1 cellular context compared by ENCODE assay signal in genomic region chr12:96327346-96327745, GRCh38.
TF ChIP-seq lines count a peak whose summit lies in the region.

No MANE protein-coding gene starts in this region.

TF ChIP-seq in GM12878, 131 proteins besides CTCF, POLR2A, EP300 and RAD21:
- no peak for TF ChIP-seq ZNF592 (IDR thresholded peaks at IDR 0.05)
- no peak for TF ChIP-seq ATF3 (IDR thresholded peaks at IDR 0.05; ENCODE audit: borderline replicate concordance, extremely low read depth, low read depth, low read length)
- TF ChIP-seq E4F1 (IDR thresholded peaks at IDR 0.05; ENCODE audit: borderline replicate concordance, partially characterized antibody) = no peak
- TF ChIP-seq HDGF (IDR thresholded peaks at IDR 0.05) = no peak
- peak; percentile 44; the same call in 1 of the 2 replicates for TF ChIP-seq EED (IDR thresholded peaks at IDR 0.05; ENCODE audit: low read depth)
- no peak for TF ChIP-seq POLR2AphosphoS5 (IDR thresholded peaks at IDR 0.05; ENCODE audit: low read length)
- TF ChIP-seq SUZ12 (IDR thresholded peaks at IDR 0.05; ENCODE audit: unreplicated experiment) = no peak
- TF ChIP-seq PAX5 (IDR thresholded peaks at IDR 0.05; ENCODE audit: borderline replicate concordance, low read depth, low read length) = peak; percentile 82; the same call in 1 of the 2 replicates
- TF ChIP-seq ZZZ3 (IDR thresholded peaks at IDR 0.05; ENCODE audit: control insufficient read depth, insufficient read length, low read depth) = no peak
- TF ChIP-seq SIN3A (IDR thresholded peaks at IDR 0.05; ENCODE audit: low read depth, low read length) = no peak
- 0 out of 2 replicates have a peak, but pooled peaks have one; percentile 24 for TF ChIP-seq TCF12 (IDR thresholded peaks at IDR 0.05; ENCODE audit: low read depth, low read length)
- TF ChIP-seq RBBP5 (conservative IDR thresholded peaks at IDR 0.05) = no peak
- TF ChIP-seq BMI1 (IDR thresholded peaks at IDR 0.05; ENCODE audit: borderline replicate concordance) = no peak
- no peak for TF ChIP-seq TBL1XR1 (IDR thresholded peaks at IDR 0.05; ENCODE audit: low read depth, low read length)
- TF ChIP-seq CBX3 (IDR thresholded peaks at IDR 0.05; ENCODE audit: borderline replicate concordance, low read depth) = no peak
- peak; percentile 66; the same call in 1 of the 2 replicates for TF ChIP-seq ZNF384 (IDR thresholded peaks at IDR 0.05; ENCODE audit: borderline replicate concordance, low read depth, low read length)
- no peak for TF ChIP-seq ZBTB33 (IDR thresholded peaks at IDR 0.05)
- no peak for TF ChIP-seq BRCA1 (IDR thresholded peaks at IDR 0.05; ENCODE audit: low read depth, low read length)
- TF ChIP-seq USF1 (IDR thresholded peaks at IDR 0.05; ENCODE audit: borderline replicate concordance, extremely low read length, insufficient read depth, low read depth, low read length) = no peak
- TF ChIP-seq RUNX3 (IDR thresholded peaks at IDR 0.05; ENCODE audit: low read length) = peak; percentile 46; the same call in 1 of the 2 replicates
- TF ChIP-seq ZBTB11 (CRISPR knock-in tag; IDR thresholded peaks at IDR 0.05) = no peak
- no peak for TF ChIP-seq CHD4 (IDR thresholded peaks at IDR 0.05)
- TF ChIP-seq ZNF217 (IDR thresholded peaks at IDR 0.05) = no peak
- no peak for TF ChIP-seq SIX5 (IDR thresholded peaks at IDR 0.05; ENCODE audit: low read depth, low read length, severe bottlenecking)
- TF ChIP-seq CBX5 (IDR thresholded peaks at IDR 0.05; ENCODE audit: low read depth) = 0 out of 2 replicates have a peak, but pooled peaks have one; percentile 19
- no peak for TF ChIP-seq SREBF1 (IDR thresholded peaks at IDR 0.05; ENCODE audit: low read length)
- 0 out of 2 replicates have a peak, but pooled peaks have one; percentile 9 for TF ChIP-seq MEF2A (IDR thresholded peaks at IDR 0.05; ENCODE audit: insufficient read depth, low read depth, low read length)
- no peak for TF ChIP-seq KLF5 (IDR thresholded peaks at IDR 0.05; ENCODE audit: partially characterized antibody)
- no peak for TF ChIP-seq ZBTB4 (CRISPR knock-in tag; IDR thresholded peaks at IDR 0.05)
- no peak for TF ChIP-seq RELA (IDR thresholded peaks at IDR 0.05; ENCODE audit: borderline replicate concordance, partially characterized antibody)
- no peak for TF ChIP-seq NR2C1 (IDR thresholded peaks at IDR 0.05)
- no peak for TF ChIP-seq CEBPB (IDR thresholded peaks at IDR 0.05; ENCODE audit: borderline replicate concordance in 1 of 2, low read depth in 2 of 2, low read length in 2 of 2)
- no peak for TF ChIP-seq BCL11A (IDR thresholded peaks at IDR 0.05; ENCODE audit: low read depth, low read length)
- no peak for TF ChIP-seq EGR1 (IDR thresholded peaks at IDR 0.05; ENCODE audit: borderline replicate concordance in 1 of 2, low read depth in 2 of 2, low read length in 2 of 2)
- no peak for TF ChIP-seq NBN (IDR thresholded peaks at IDR 0.05)
- no peak for TF ChIP-seq FOS (IDR thresholded peaks at IDR 0.05; ENCODE audit: borderline replicate concordance, extremely low read depth, insufficient read length)
- 0 out of 2 replicates have a peak, but pooled peaks have one; percentile 11 for TF ChIP-seq ATF7 (IDR thresholded peaks at IDR 0.05; ENCODE audit: low read depth)
- TF ChIP-seq ATF2 (IDR thresholded peaks at IDR 0.05; ENCODE audit: low read length) = no peak
- TF ChIP-seq CBFB (IDR thresholded peaks at IDR 0.05; ENCODE audit: low read depth) = no peak
- TF ChIP-seq CHD2 (IDR thresholded peaks at IDR 0.05; ENCODE audit: borderline replicate concordance, low read depth, low read length) = no peak
- no peak for TF ChIP-seq TCF3 (IDR thresholded peaks at IDR 0.05; ENCODE audit: borderline replicate concordance, insufficient read depth, low read depth, low read length)
